ENCODE assay signal across 10 cellular contexts in the genomic region with DNA sequence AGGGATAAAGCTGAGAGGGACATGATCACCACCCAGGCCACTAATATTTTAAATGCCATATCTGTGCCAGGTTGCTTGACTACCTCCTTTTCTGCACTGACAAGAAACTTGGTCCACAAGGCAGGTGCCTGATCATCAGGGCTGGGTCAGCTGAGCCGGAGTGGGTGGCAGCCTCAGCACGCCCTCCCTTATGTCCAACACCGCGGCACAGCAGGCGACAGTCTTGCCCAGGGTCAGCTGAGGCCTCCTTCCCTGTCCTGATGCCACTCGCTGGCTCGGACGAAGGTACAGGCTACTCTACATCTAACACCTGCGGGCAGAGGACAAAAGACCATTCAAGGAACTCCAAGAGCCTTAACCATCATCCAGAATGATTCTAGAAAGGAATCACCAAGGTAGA. TPM values are rescaled to one million over a fixed set of nuclear protein-coding genes. Genes with fewer than 3 reads are reported as not detected.
DNase-seq lines count a peak whose midpoint lies in the region; ATAC-seq and TF ChIP-seq lines count a peak whose summit lies in the region.
"Had no signal": no experiment of that assay in that cellular context is flagged by ENCODE, and none has a peak within 500 bp of the region (broad histone marks: within the 10 kb centered on the region; RNA-seq: fewer than 3 reads in every experiment).

No MANE protein-coding gene starts in this region.

- H3K36me3 Mint-ChIP-seq in glutamatergic neuron (ENCODE audit: unreplicated experiment) (no peaks in the 10 kb centered on the region), neural progenitor cell (peaks cover 15% of the 10 kb centered on the region)

- peak overlapping the region; percentile 37 to 83 (median 77); a peak in 15 of 22 replicates for H3K9ac ChIP-seq in BLaER1 treated with 17β-estradiol and CSF1 and Interleukin-3, amounts not matched to agents 10 nM and 100 nM
- H3K9ac ChIP-seq in neural progenitor cell = no peak overlapping the region

- H3K27me3 Mint-ChIP-seq in glutamatergic neuron (ENCODE audit: unreplicated experiment) (no peaks in the 10 kb centered on the region), neural progenitor cell (ENCODE audit: insufficient read depth, low read depth) (peaks cover 4% of the 10 kb centered on the region)

- intact Hi-C loops in ovary (cut with DNase I) = no loop called here

- WGBS in ovary, 3 donors = 95 to 97% (median 96%) methylated on average over 9 of the region's 9 CpGs

- no peak for TF ChIP-seq POLR2A in ovary (IDR thresholded peaks at IDR 0.05)

- H3K4me3 ChIP-seq in BLaER1 treated with 17β-estradiol and CSF1 and Interleukin-3, amounts not matched to agents 10 nM and 100 nM = 0 out of 20 replicates have a peak overlapping the region, but pooled peaks of 1 of the 10 experiments have one; percentile 53
- no peak overlapping the region for H3K4me3 ChIP-seq in neural progenitor cell
- H3K4me3 ChIP-seq in ovary = no peak overlapping the region

- DNase-seq in glutamatergic neuron (no peak), neural progenitor cell (ENCODE audit: low spot score) (no peak), ovary (no peak), cerebellum (ENCODE audit: low spot score) (no peak), NCI-H1436 (lab: John Stamatoyannopoulos, UW) (no peak)
- DNase-seq: HCEC 1CT, NCI-H2171 had no signal

- H3K4me1 Mint-ChIP-seq in glutamatergic neuron (ENCODE audit: low read depth, unreplicated experiment) = peaks cover 29% of the 10 kb centered on the region
- peaks cover 46% of the 10 kb centered on the region for H3K4me1 Mint-ChIP-seq in neural progenitor cell

- H3K27ac Mint-ChIP-seq in glutamatergic neuron (ENCODE audit: unreplicated experiment) = peak overlapping the region; percentile 46
- peak overlapping the region; percentile 59 for H3K27ac Mint-ChIP-seq in neural progenitor cell

- TF ChIP-seq CTCF in VCaP (conservative IDR thresholded peaks at IDR 0.05) (no peak), glutamatergic neuron (IDR thresholded peaks at IDR 0.05; ENCODE audit: partially characterized antibody, unreplicated experiment) (no peak), neural progenitor cell (IDR thresholded peaks at IDR 0.05) (no peak), ovary (IDR thresholded peaks at IDR 0.05) (no peak)

- no peak for TF ChIP-seq EP300 in ovary (IDR thresholded peaks at IDR 0.05)

- no peaks in the 10 kb centered on the region for H3K9me3 ChIP-seq in BLaER1 treated with 17β-estradiol and CSF1 and Interleukin-3, amounts not matched to agents 10 nM and 100 nM (replicated peaks in 1 of 11)
- H3K9me3 ChIP-seq in neural progenitor cell (ENCODE audit: low read depth) (no peaks in the 10 kb centered on the region), ovary (no peaks in the 10 kb centered on the region)

- no peak overlapping the region for H2AFZ ChIP-seq in neural progenitor cell (replicated peaks)

- H3K4me3 Mint-ChIP-seq in glutamatergic neuron (ENCODE audit: unreplicated experiment) (peak overlapping the region; percentile 46), neural progenitor cell (no peak overlapping the region)

- peak overlapping the region; percentile 82 to 99 (median 96) for H3K4me2 ChIP-seq in BLaER1 treated with 17β-estradiol and CSF1 and Interleukin-3, amounts not matched to agents 10 nM and 100 nM
- no peak overlapping the region for H3K4me2 ChIP-seq in neural progenitor cell

- H4K20me1 ChIP-seq in BLaER1 treated with 17β-estradiol and CSF1 and Interleukin-3, amounts not matched to agents 10 nM and 100 nM = peaks cover 0 to 96% (median 66%) of the 10 kb centered on the region in 11 experiments; a peak in 19 of 22 replicates
- H4K20me1 ChIP-seq in neural progenitor cell (ENCODE audit: low read depth) = peaks cover 85% of the 10 kb centered on the region

- H3K4me1 ChIP-seq in BLaER1 treated with 17β-estradiol and CSF1 and Interleukin-3, amounts not matched to agents 10 nM and 100 nM = peaks cover 75 to 86% (median 84%) of the 10 kb centered on the region in 10 experiments
- H3K4me1 ChIP-seq in neural progenitor cell (peaks cover 40% of the 10 kb centered on the region), ovary (ENCODE audit: insufficient read depth) (peaks cover 15% of the 10 kb centered on the region)

- H3K27ac ChIP-seq in BLaER1 treated with 17β-estradiol and CSF1 and Interleukin-3, amounts not matched to agents 10 nM and 100 nM = peak overlapping the region in 10 of 11 experiments; percentile 82 to 90 (median 88); a peak in 19 of 22 replicates
- H3K27ac ChIP-seq in VCaP (peak overlapping the region; percentile 97), neural progenitor cell (peak overlapping the region; percentile 13), ovary (peak overlapping the region in 1 of 2 donors; percentile 78)

- ATAC-seq in GM18870 (IDR thresholded peaks at IDR 0.05; ENCODE audit: unreplicated experiment) = no peak

- peaks cover 83% of the 10 kb centered on the region for H3K79me2 ChIP-seq in neural progenitor cell (ENCODE audit: low read depth)

- peaks cover 7% of the 10 kb centered on the region for H3K9me3 Mint-ChIP-seq in glutamatergic neuron (ENCODE audit: unreplicated experiment)
- H3K9me3 Mint-ChIP-seq in neural progenitor cell = no peaks in the 10 kb centered on the region

- no peaks in the 10 kb centered on the region for H3K27me3 ChIP-seq in BLaER1 treated with 17β-estradiol and CSF1 and Interleukin-3, amounts not matched to agents 10 nM and 100 nM
- H3K27me3 ChIP-seq in neural progenitor cell (no peaks in the 10 kb centered on the region), ovary (no peaks in the 10 kb centered on the region)

- H3K36me3 ChIP-seq in BLaER1 treated with 17β-estradiol and CSF1 and Interleukin-3, amounts not matched to agents 10 nM and 100 nM = peaks cover 24 to 63% (median 43%) of the 10 kb centered on the region in 11 experiments
- no peaks in the 10 kb centered on the region for H3K36me3 ChIP-seq in neural progenitor cell
- no peaks in the 10 kb centered on the region for H3K36me3 ChIP-seq in ovary

- peaks cover 11% of the 10 kb centered on the region for H3F3A ChIP-seq in neural progenitor cell (ENCODE audit: low read depth)

RNA-seq across cellular contexts. Expression of a gene that starts 16.9 kb away (rescaled TPM):
- total RNA-seq in glutamatergic neuron (ENCODE audit: unreplicated experiment) (50.3 TPM), neural progenitor cell (ENCODE audit: low replicate concordance) (19.1 and 29.1 TPM in 2 replicates), ovary (10 to 100 TPM; 10.7 to 58.2 (median 50.0) TPM), cerebellum (16.8 TPM)
- polyA plus RNA-seq in ovary = 10 to 100 TPM; 18.5 to 38.8 TPM

RNA-seq across cellular contexts. Expression of a gene that starts 33.9 kb away (rescaled TPM):
- total RNA-seq in glutamatergic neuron (ENCODE audit: unreplicated experiment) = 79.9 TPM
- 258 and 305 TPM in 2 replicates for total RNA-seq in neural progenitor cell (ENCODE audit: low replicate concordance)
- 10 to 100 TPM; 25.5 to 64.8 (median 55.6) TPM for total RNA-seq in ovary
- 100 to 1,000 TPM in 1 of 2 donors, 10 to 100 TPM in 1; 47.4 to 138 TPM for polyA plus RNA-seq in ovary
- total RNA-seq in cerebellum = 47.5 TPM

RNA-seq across cellular contexts. Expression of a gene that starts 48.3 kb away (rescaled TPM):
- total RNA-seq in glutamatergic neuron (ENCODE audit: unreplicated experiment) = 31.0 TPM
- total RNA-seq in neural progenitor cell (ENCODE audit: low replicate concordance) = 8.0 and 66.2 TPM in 2 replicates
- 10 to 100 TPM; 13.9 to 49.1 (median 19.3) TPM for total RNA-seq in ovary
- polyA plus RNA-seq in ovary = 1 to 10 TPM in 1 of 2 donors, not detected in 1; 8.6 TPM
- total RNA-seq in cerebellum = 12.2 TPM
